Comparison of ENCODE assay signal across 1 cellular context in genomic region chr16:80027007-80027965, GRCh38.
TF ChIP-seq lines count a peak whose summit lies in the region.

No MANE protein-coding gene starts in this region.

TF ChIP-seq in GM23338, 12 proteins besides CTCF, POLR2A, EP300 and RAD21 (continued from another document):
- TF ChIP-seq ETS1 (IDR thresholded peaks at IDR 0.05), result no peak
- no peak for TF ChIP-seq NANOG (IDR thresholded peaks at IDR 0.05; ENCODE audit: borderline replicate concordance)
